ENCODE assay signal across 8 cellular contexts in the genomic region with DNA sequence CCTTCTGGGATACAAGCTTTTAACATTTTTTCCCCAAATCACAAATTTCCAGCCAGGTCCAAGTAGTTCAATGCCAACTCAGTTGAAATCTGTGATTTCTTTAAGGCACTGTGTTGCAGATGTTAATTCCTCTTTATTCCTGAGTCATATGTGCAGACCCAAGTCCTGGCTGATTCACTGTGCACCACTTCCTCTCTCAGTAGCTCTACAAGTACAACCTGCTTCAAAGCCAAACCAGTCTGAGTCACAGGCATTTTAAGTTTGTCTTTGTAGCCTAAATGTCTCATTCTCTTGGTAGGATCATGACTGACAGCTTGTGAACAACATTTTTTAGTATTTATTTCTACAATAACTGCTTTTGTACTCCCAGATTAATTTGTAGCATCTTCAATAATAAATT.
DNase-seq lines count a peak whose midpoint lies in the region; ATAC-seq and TF ChIP-seq lines count a peak whose summit lies in the region.

No MANE protein-coding gene starts in this region.

- no peak overlapping the region for H3K27ac Mint-ChIP-seq in activated naive CD4-positive, alpha-beta T cell treated with anti-CD3 and anti-CD28 coated beads for 36 hours

- H3K36me3 Mint-ChIP-seq in activated naive CD4-positive, alpha-beta T cell treated with anti-CD3 and anti-CD28 coated beads for 36 hours (ENCODE audit: low read depth), result no peaks in the 10 kb centered on the region

- H3K4me1 Mint-ChIP-seq in activated naive CD4-positive, alpha-beta T cell treated with anti-CD3 and anti-CD28 coated beads for 36 hours (ENCODE audit: low read depth), result peaks cover 34% of the 10 kb centered on the region

- intact Hi-C loops in activated naive CD4-positive, alpha-beta T cell treated with anti-CD3 and anti-CD28 coated beads for 36 hours (cut with micrococcal nuclease), result loop anchor here (1.0 to 5.0 kb wide), 5 partner anchors 44 to 1253 kb away; partner anchors contain the start of genes SCML1 and TXLNG
- intact Hi-C loops in lower lobe of right lung (cut with DNase I), result no loop called here
- intact Hi-C loops in Right ventricle myocardium inferior (cut with DNase I), result no loop called here

- peak; percentile 71 for DNase-seq in AG08396 (ENCODE audit: low spot score)
- DNase-seq in LHCN-M2 (ENCODE audit: low read depth), result peak; percentile 95
- peak; percentile 66 for DNase-seq in activated naive CD4-positive, alpha-beta T cell treated with anti-CD3 and anti-CD28 coated beads for 36 hours
- no peak for DNase-seq in lower lobe of right lung
- DNase-seq in BE2C, result no peak
- no peak for DNase-seq in tibial nerve (ENCODE audit: low spot score in 2 of 2)
- no peak for DNase-seq in Right ventricle myocardium inferior (ENCODE audit: missing footprints)

- H3K36me3 ChIP-seq in lower lobe of right lung (no peaks in the 10 kb centered on the region), BE2C (no peaks in the 10 kb centered on the region), tibial nerve (no peaks in the 10 kb centered on the region)

- H3K4me1 ChIP-seq in lower lobe of right lung (no peaks in the 10 kb centered on the region), BE2C (no peaks in the 10 kb centered on the region), tibial nerve (no peaks in the 10 kb centered on the region)

- no peak for TF ChIP-seq EP300 in tibial nerve (IDR thresholded peaks at IDR 0.05)

- no peak for TF ChIP-seq POLR2A in tibial nerve (IDR thresholded peaks at IDR 0.05)

- H3K4me3 ChIP-seq in lower lobe of right lung (no peak overlapping the region), BE2C (ENCODE audit: low read depth, low read length) (no peak overlapping the region), tibial nerve (no peak overlapping the region)

- H3K27ac ChIP-seq in lower lobe of right lung (no peak overlapping the region), tibial nerve (no peak overlapping the region)

- H3K27me3 Mint-ChIP-seq in activated naive CD4-positive, alpha-beta T cell treated with anti-CD3 and anti-CD28 coated beads for 36 hours (ENCODE audit: low read depth), result no peaks in the 10 kb centered on the region

- H3K9me3 ChIP-seq in lower lobe of right lung, result no peaks in the 10 kb centered on the region
- H3K9me3 ChIP-seq in BE2C, result no peaks in the 10 kb centered on the region
- H3K9me3 ChIP-seq in tibial nerve, result no peaks in the 10 kb centered on the region

- H3K4me3 Mint-ChIP-seq in activated naive CD4-positive, alpha-beta T cell treated with anti-CD3 and anti-CD28 coated beads for 36 hours, result no peak overlapping the region

- no peak for TF ChIP-seq CTCF in lower lobe of right lung (IDR thresholded peaks at IDR 0.05)
- no peak for TF ChIP-seq CTCF in BE2C (IDR thresholded peaks at IDR 0.05; ENCODE audit: low read depth, low read length)
- no peak for TF ChIP-seq CTCF in tibial nerve (IDR thresholded peaks at IDR 0.05)

- CTCF ChIA-PET in activated naive CD4-positive, alpha-beta T cell treated with anti-CD3 and anti-CD28 coated beads for 36 hours (lab: Charles Lee), result interaction anchor here (0.7 kb wide), 1 partner anchor 1209 kb away, joined by 3 read pairs; no protein-coding TSS in a partner anchor

- no peaks in the 10 kb centered on the region for H3K27me3 ChIP-seq in lower lobe of right lung (ENCODE audit: low read depth)
- H3K27me3 ChIP-seq in BE2C, result no peaks in the 10 kb centered on the region
- H3K27me3 ChIP-seq in tibial nerve, result no peaks in the 10 kb centered on the region

- no peaks in the 10 kb centered on the region for H3K9me3 Mint-ChIP-seq in activated naive CD4-positive, alpha-beta T cell treated with anti-CD3 and anti-CD28 coated beads for 36 hours

- ATAC-seq in lower lobe of right lung (peak; percentile 77 to 82), HG03039 (IDR thresholded peaks at IDR 0.05; ENCODE audit: unreplicated experiment) (no peak), Right ventricle myocardium inferior (no peak)

Comparison
In these comparisons a context has a peak if more than half of its experiments do, and no peak if none do; other contexts are left out.
1. DNase-seq: peak in AG08396 (single experiment), LHCN-M2 (single experiment) and activated naive CD4-positive, alpha-beta T cell treated with anti-CD3 and anti-CD28 coated beads for 36 hours (single experiment); none in lower lobe of right lung (single experiment), BE2C (single experiment), tibial nerve (0 of 2) and Right ventricle myocardium inferior (single experiment).
2. ATAC-seq: peak in lower lobe of right lung (2 of 2); none in HG03039 (single experiment) and Right ventricle myocardium inferior (single experiment).